ENCODE assay signal across 1 cellular context in genomic region chr5:74492230-74492629, GRCh38.
TF ChIP-seq lines count a peak whose summit lies in the region.

No MANE protein-coding gene starts in this region.

TF ChIP-seq in GM12878, 131 proteins besides CTCF, POLR2A, EP300 and RAD21 (continued from another document):
- TF ChIP-seq MYB (IDR thresholded peaks at IDR 0.05; ENCODE audit: borderline replicate concordance, low read depth, low read length) (no peak), EGR1 (IDR thresholded peaks at IDR 0.05; ENCODE audit: borderline replicate concordance in 1 of 2, low read depth in 2 of 2, low read length in 2 of 2) (no peak), SIX5 (IDR thresholded peaks at IDR 0.05; ENCODE audit: low read depth, low read length, severe bottlenecking) (no peak), EZH2 (IDR thresholded peaks at IDR 0.05; ENCODE audit: borderline replicate concordance, control insufficient read depth, low read depth, low read length) (no peak), HCFC1 (IDR thresholded peaks at IDR 0.05; ENCODE audit: low read length) (no peak), BRCA1 (IDR thresholded peaks at IDR 0.05; ENCODE audit: low read depth, low read length) (no peak), ELK1 (IDR thresholded peaks at IDR 0.05; ENCODE audit: low read depth, low read length) (no peak), POU2F2 (IDR thresholded peaks at IDR 0.05; ENCODE audit: borderline replicate concordance, low read depth, low read length) (no peak), TCF7 (IDR thresholded peaks at IDR 0.05; ENCODE audit: borderline replicate concordance) (no peak)
TF ChIP-seq in GM12878: peak in this region for 0.
